In the genomic region with DNA sequence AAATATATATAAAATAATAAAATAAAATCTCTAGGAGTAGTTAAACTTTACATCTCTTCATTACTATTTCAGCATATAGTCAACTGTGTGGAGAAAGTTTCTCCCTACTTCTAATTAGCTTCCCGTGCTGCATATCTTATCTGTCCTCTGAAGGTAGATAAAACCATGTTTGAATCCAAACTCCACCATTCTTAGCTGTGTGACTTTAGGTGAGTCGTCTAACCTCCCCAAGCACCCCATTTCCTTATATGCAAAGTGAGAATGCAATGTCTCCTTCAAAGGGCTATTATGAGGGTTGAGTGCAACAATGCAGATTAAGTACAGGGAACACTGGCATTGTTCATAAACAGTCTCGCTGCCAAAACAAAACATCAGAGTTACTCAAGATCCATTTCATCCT, we compare ENCODE assay signal across 26 cellular contexts.
"Had no signal": no experiment of that assay in that cellular context is flagged by ENCODE, and none has a peak within 500 bp of the region (broad histone marks: within the 10 kb centered on the region; RNA-seq: fewer than 3 reads in every experiment).

No MANE protein-coding gene starts in this region.

- H3K9me3 Mint-ChIP-seq: dendritic cell treated with granulocyte-macrophage colony-stimulating factor and Interleukin-4, amounts not matched to agents 40 ng/mL and 50 ng/mL, for 4 days; immature natural killer cell; naive thymus-derived CD8-positive, alpha-beta T cell; nephron progenitor cell; stimulated activated memory B cell treated with anti-CD40 and anti-IgM and Interleukin-4, amounts not matched to agents 10 μg/mL and 1 μg/mL and 100 μg/mL, for 72 hours had no signal

- H3K4me3 Mint-ChIP-seq: dendritic cell treated with granulocyte-macrophage colony-stimulating factor and Interleukin-4, amounts not matched to agents 40 ng/mL and 50 ng/mL, for 4 days; immature natural killer cell; naive thymus-derived CD8-positive, alpha-beta T cell; nephron progenitor cell; stimulated activated memory B cell treated with anti-CD40 and anti-IgM and Interleukin-4, amounts not matched to agents 10 μg/mL and 1 μg/mL and 100 μg/mL, for 72 hours had no signal

- DNase-seq: colonic mucosa; effector CD8-positive, alpha-beta T cell; esophagus squamous epithelium; foreskin melanocyte; hypothalamus; immature natural killer cell; kidney glomerular epithelial cell; left colon; left ventricle myocardium superior; lower lobe of right lung; naive thymus-derived CD8-positive, alpha-beta T cell; nephron progenitor cell; nucleus accumbens; spleen; stimulated activated CD4-positive, alpha-beta T cell treated with anti-CD3 and anti-CD28 coated beads, Interleukin-4, amount 100 ng/mL, for 4 hours; stimulated activated naive CD8-positive, alpha-beta T cell treated with anti-CD3 and anti-CD28 coated beads, Interleukin-15, Interleukin-2, amounts not matched to agents 100 U/mL and 50 U/mL, for 24 hours; substantia nigra; testis; upper lobe of left lung; uterus had no signal

- H3K27ac Mint-ChIP-seq: dendritic cell treated with granulocyte-macrophage colony-stimulating factor and Interleukin-4, amounts not matched to agents 40 ng/mL and 50 ng/mL, for 4 days; immature natural killer cell; naive thymus-derived CD8-positive, alpha-beta T cell; nephron progenitor cell; stimulated activated memory B cell treated with anti-CD40 and anti-IgM and Interleukin-4, amounts not matched to agents 10 μg/mL and 1 μg/mL and 100 μg/mL, for 72 hours had no signal

- ATAC-seq: left colon; lower lobe of right lung; naive thymus-derived CD8-positive, alpha-beta T cell; sciatic nerve; stimulated activated memory B cell treated with anti-CD40 and anti-IgM and Interleukin-4, amounts not matched to agents 10 μg/mL and 1 μg/mL and 100 μg/mL, for 72 hours; stimulated activated naive CD8-positive, alpha-beta T cell treated with anti-CD3 and anti-CD28 coated beads, Interleukin-15, Interleukin-2, amounts not matched to agents 100 U/mL and 50 U/mL, for 24 hours had no signal

- H3K9me3 ChIP-seq: colonic mucosa, esophagus squamous epithelium, lower lobe of right lung, prostate gland, right atrium auricular region, spleen, testis, tibial nerve, upper lobe of left lung, uterus had no signal

- H3K4me1 ChIP-seq: colonic mucosa, lower lobe of right lung, prostate gland, right atrium auricular region, spleen, testis, upper lobe of left lung had no signal

- H3K36me3 ChIP-seq: colonic mucosa, esophagus squamous epithelium, lower lobe of right lung, prostate gland, right atrium auricular region, spleen, tibial nerve, upper lobe of left lung, uterus had no signal

- H3K4me1 Mint-ChIP-seq: immature natural killer cell; naive thymus-derived CD8-positive, alpha-beta T cell; stimulated activated memory B cell treated with anti-CD40 and anti-IgM and Interleukin-4, amounts not matched to agents 10 μg/mL and 1 μg/mL and 100 μg/mL, for 72 hours had no signal

- H3K4me3 ChIP-seq: colonic mucosa, esophagus squamous epithelium, lower lobe of right lung, prostate gland, right atrium auricular region, spleen, testis, tibial nerve, upper lobe of left lung, uterus had no signal

- H3K27me3 ChIP-seq: colonic mucosa, esophagus squamous epithelium, right atrium auricular region, testis, tibial nerve, upper lobe of left lung, uterus had no signal

- H3K36me3 Mint-ChIP-seq: immature natural killer cell; naive thymus-derived CD8-positive, alpha-beta T cell; stimulated activated memory B cell treated with anti-CD40 and anti-IgM and Interleukin-4, amounts not matched to agents 10 μg/mL and 1 μg/mL and 100 μg/mL, for 72 hours had no signal

- H3K27ac ChIP-seq: colonic mucosa, esophagus squamous epithelium, lower lobe of right lung, prostate gland, right atrium auricular region, spleen, testis, tibial nerve, upper lobe of left lung, uterus had no signal
